ENCODE assay signal across 8 cellular contexts in the genomic region with DNA sequence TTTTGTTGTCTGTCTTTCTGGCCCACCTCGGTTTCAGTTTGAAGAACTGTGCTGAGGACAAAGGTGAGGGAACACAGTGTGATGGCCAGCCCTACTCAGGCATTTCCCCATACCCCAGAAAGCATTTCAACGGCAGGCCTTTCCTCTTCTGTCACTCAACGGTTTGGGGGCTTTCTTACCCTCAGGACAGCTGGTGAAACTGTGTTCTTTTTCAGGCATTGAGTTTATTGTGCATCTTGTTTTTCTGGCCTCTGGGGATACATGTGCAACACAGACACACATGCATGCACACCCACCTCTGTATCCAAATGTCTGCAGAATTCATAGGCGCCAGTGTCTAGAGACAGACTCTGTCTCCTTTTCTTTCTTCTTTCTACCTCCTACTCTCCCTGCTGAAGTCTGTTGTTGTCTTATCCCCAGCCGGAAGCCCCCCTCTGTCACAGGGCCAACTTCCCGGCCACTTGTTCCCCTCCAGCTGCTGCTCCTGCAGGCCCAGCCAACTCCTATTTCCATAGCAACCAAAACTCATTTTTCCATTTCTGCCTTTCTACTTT. TPM values are rescaled to one million over a fixed set of nuclear protein-coding genes. Genes with fewer than 3 reads are reported as not detected.
DNase-seq lines count a peak whose midpoint lies in the region; ATAC-seq, FAIRE-seq and TF ChIP-seq lines count a peak whose summit lies in the region.

No MANE protein-coding gene starts in this region.

- peak; percentile 37 to 47; a peak in 2 of 4 replicates for TF ChIP-seq EP300 in GM12878 (IDR thresholded peaks at IDR 0.05; ENCODE audit: borderline replicate concordance in 1 of 2, control insufficient read depth in 1 of 2, low read depth in 2 of 2, low read length in 2 of 2)

- H3K4me3 ChIP-seq in GM12878, result peak overlapping the region; percentile 52

- in situ Hi-C loops in GM12878 (cut with MboI), result no loop called here

- H3K4me1 ChIP-seq in GM12878 (ENCODE audit: control insufficient read depth, insufficient read depth, low read length), result peaks cover 55% of the 10 kb centered on the region

- peaks cover 33% of the 10 kb centered on the region for H3K4me1 Mint-ChIP-seq in nephron
- H3K4me1 Mint-ChIP-seq in activated CD4-positive, alpha-beta T cell treated with anti-CD3 and anti-CD28 coated beads for 36 hours, result peaks cover 16% of the 10 kb centered on the region

- peak overlapping the region; percentile 78 for H3K27ac ChIP-seq in GM12878 (ENCODE audit: control insufficient read depth, insufficient read depth)

- peak; percentile 75 for ATAC-seq in GM19023 (IDR thresholded peaks at IDR 0.05; ENCODE audit: unreplicated experiment)
- ATAC-seq in HG03135 (IDR thresholded peaks at IDR 0.05; ENCODE audit: unreplicated experiment), result peak; percentile 51
- peak; percentile 80 for ATAC-seq in GM12878
- no peak for ATAC-seq in GM21515 (IDR thresholded peaks at IDR 0.05; ENCODE audit: unreplicated experiment)
- no peak for ATAC-seq in activated naive CD4-positive, alpha-beta T cell treated with anti-CD3 and anti-CD28 coated beads, Interleukin-2, amount 50 U/mL, for 72 hours
- no peak for ATAC-seq in activated CD4-positive, alpha-beta T cell treated with anti-CD3 and anti-CD28 coated beads for 36 hours

- POLR2A ChIA-PET in GM12878 (lab: Charles Lee), result interaction anchor here (0.7 to 1.9 kb wide), 5 partner anchors 10 to 135 kb away, joined by 3 to 5 read pairs (median 3); no protein-coding TSS in a partner anchor
- POLR2A ChIA-PET in activated CD4-positive, alpha-beta T cell treated with anti-CD3 and anti-CD28 coated beads for 36 hours (lab: Charles Lee), result no interaction called here

- peaks cover 7% of the 10 kb centered on the region; the same call in 2 of the 3 replicates for H3K9me3 ChIP-seq in GM12878 (replicated peaks; ENCODE audit: control insufficient read depth, insufficient read depth, low read length)

- no peak for TF ChIP-seq POLR2A in GM12878 (IDR thresholded peaks at IDR 0.05; ENCODE audit: low read depth, low read length)

- SMC1A ChIA-PET in GM12878 (lab: Charles Lee; ENCODE audit: uncharacterized antibody, unreplicated experiment), result interaction anchor here (1.0 to 19.1 kb wide), 8 partner anchors 12 to 137 kb away, joined by 3 to 270 read pairs (median 6); no protein-coding TSS in a partner anchor

- no peak for DNase-seq in GM12878 (ENCODE audit: low read depth, low spot score)
- no peak for DNase-seq in iPS-NIHi11 (ENCODE audit: low spot score)
- no peak for DNase-seq in activated naive CD4-positive, alpha-beta T cell treated with anti-CD3 and anti-CD28 coated beads, Interleukin-2, amount 50 U/mL, for 72 hours (ENCODE audit: low spot score in 2 of 2)
- DNase-seq in activated CD4-positive, alpha-beta T cell treated with anti-CD3 and anti-CD28 coated beads for 36 hours, result no peak

- CTCF ChIA-PET in GM12878 (lab: Yijun Ruan, JAX), result interaction anchor here (1.0 to 2.0 kb wide), 5 partner anchors 14 to 24 kb away, joined by 3 to 8 read pairs (median 3); no protein-coding TSS in a partner anchor
- CTCF ChIA-PET in activated CD4-positive, alpha-beta T cell treated with anti-CD3 and anti-CD28 coated beads for 36 hours (lab: Charles Lee), result interaction anchor here (0.6 to 1.0 kb wide), 3 partner anchors 11 to 744 kb away, joined by 3 read pairs; no protein-coding TSS in a partner anchor

- no peaks in the 10 kb centered on the region for H3K27me3 Mint-ChIP-seq in nephron (ENCODE audit: low read depth)
- no peaks in the 10 kb centered on the region for H3K27me3 Mint-ChIP-seq in activated CD4-positive, alpha-beta T cell treated with anti-CD3 and anti-CD28 coated beads for 36 hours

- intact Hi-C loops in GM12878 (cut with micrococcal nuclease; ENCODE audit: unreplicated experiment), result loop anchor here (1.0 kb wide), 1 partner anchor 11 kb away; no protein-coding TSS in a partner anchor
- intact Hi-C loops in activated CD4-positive, alpha-beta T cell treated with anti-CD3 and anti-CD28 coated beads for 36 hours (cut with DNase I, micrococcal nuclease), result no loop called here

- FAIRE-seq in GM12878 (lab: Jason Lieb, UNC), result peak; percentile 83

- H3K79me2 ChIP-seq in GM12878 (ENCODE audit: control insufficient read depth, insufficient read depth, low read length), result peaks cover 46% of the 10 kb centered on the region

- H3K36me3 Mint-ChIP-seq in nephron (ENCODE audit: low read depth), result peaks cover 53% of the 10 kb centered on the region
- H3K36me3 Mint-ChIP-seq in activated naive CD4-positive, alpha-beta T cell treated with anti-CD3 and anti-CD28 coated beads, Interleukin-2, amount 50 U/mL, for 72 hours, result peaks cover 11 to 15% of the 10 kb centered on the region in 2 donors
- H3K36me3 Mint-ChIP-seq in activated CD4-positive, alpha-beta T cell treated with anti-CD3 and anti-CD28 coated beads for 36 hours (ENCODE audit: low read depth), result peaks cover 11% of the 10 kb centered on the region

- peak overlapping the region; percentile 73 for H3K4me2 ChIP-seq in GM12878 (ENCODE audit: control insufficient read depth, insufficient read depth)

- RAD21 ChIA-PET in GM12878 (lab: Charles Lee; ENCODE audit: unreplicated experiment), result interaction anchor here (1.1 to 2.1 kb wide), 5 partner anchors 9 to 87 kb away, joined by 3 to 9 read pairs (median 4); no protein-coding TSS in a partner anchor

- H3K27ac Mint-ChIP-seq in nephron, result peak overlapping the region; percentile 99
- no peak overlapping the region for H3K27ac Mint-ChIP-seq in activated naive CD4-positive, alpha-beta T cell treated with anti-CD3 and anti-CD28 coated beads, Interleukin-2, amount 50 U/mL, for 72 hours
- no peak overlapping the region for H3K27ac Mint-ChIP-seq in activated CD4-positive, alpha-beta T cell treated with anti-CD3 and anti-CD28 coated beads for 36 hours

- H3K27me3 ChIP-seq in GM12878 (replicated peaks in 1 of 2; ENCODE audit: control insufficient read depth in 2 of 2, insufficient read depth in 2 of 2, low read length in 1 of 2), result no peaks in the 10 kb centered on the region

- H2AFZ ChIP-seq in GM12878 (ENCODE audit: control insufficient read depth, low read depth, low read length), result peak overlapping the region; percentile 39

- H3K9me3 Mint-ChIP-seq in nephron, result peaks cover 12% of the 10 kb centered on the region
- peaks cover 0 to 6% of the 10 kb centered on the region in 2 donors for H3K9me3 Mint-ChIP-seq in activated naive CD4-positive, alpha-beta T cell treated with anti-CD3 and anti-CD28 coated beads, Interleukin-2, amount 50 U/mL, for 72 hours
- peaks cover 8% of the 10 kb centered on the region for H3K9me3 Mint-ChIP-seq in activated CD4-positive, alpha-beta T cell treated with anti-CD3 and anti-CD28 coated beads for 36 hours (ENCODE audit: low read depth)

- no TSS peak for BruUV-seq in GM12878 (replicated peaks; lab: Mats Ljungman, UMichigan)

- peak overlapping the region; percentile 69 to 85 (median 80) for H3K4me3 Mint-ChIP-seq in nephron
- no peak overlapping the region for H3K4me3 Mint-ChIP-seq in activated CD4-positive, alpha-beta T cell treated with anti-CD3 and anti-CD28 coated beads for 36 hours

- no peaks in the 10 kb centered on the region for H4K20me1 ChIP-seq in GM12878 (ENCODE audit: control insufficient read depth, insufficient read depth)

- 32% methylated on average over 6 of the region's 6 CpGs for WGBS in GM12878 (ENCODE audit: insufficient coverage, insufficient replicate concordance, low lambda C conversion rate, missing lambda C conversion rate)

- TF ChIP-seq RAD21 in GM12878 (IDR thresholded peaks at IDR 0.05; ENCODE audit: insufficient read depth, low read depth, low read length), result no peak; the same call in 1 of the 2 replicates

- TF ChIP-seq CTCF in GM12878 (IDR thresholded peaks at IDR 0.05 in 2 of 3, conservative IDR thresholded peaks at IDR 0.05 in 1 of 3; ENCODE audit: control insufficient read depth in 2 of 3, extremely low read depth in 1 of 3, insufficient read depth in 1 of 3, low read depth in 3 of 3, low read length in 3 of 3) (no peak), nephron (IDR thresholded peaks at IDR 0.05; ENCODE audit: unreplicated experiment in 3 of 3) (no peak)

- H3K9ac ChIP-seq in GM12878 (ENCODE audit: control insufficient read depth, insufficient read depth, low read length), result peak overlapping the region; percentile 36

- H3K36me3 ChIP-seq in GM12878 (ENCODE audit: control insufficient read depth in 2 of 2, insufficient read depth in 2 of 2, low read length in 1 of 2), result peaks cover 0 to 3% of the 10 kb centered on the region in 2 experiments; a peak in 2 of 4 replicates

RNA-seq across cellular contexts. Expression of a gene that starts 17.0 kb away (rescaled TPM):
- 479 and 542 TPM in 2 replicates for total RNA-seq in GM12878 (2013; cell fraction: nucleolus; rRNA removed)
- total RNA-seq in GM12878 (2014; rRNA removed) (33.1 and 35.3 TPM in 2 replicates), GM12878 (2014; rRNA removed; fragmentation: Illumina TruSeq; extraction: Trizol) (57.6 and 59.6 TPM in 2 replicates), GM12878 (2021) (41.6 and 50.3 TPM in 2 replicates)
- polyA plus RNA-seq in GM12878 (2011; ENCODE audit: low read depth), result 21.4 TPM
- polyA plus RNA-seq in GM12878 (2011; rRNA removed) (51.0 and 71.7 TPM in 2 replicates), GM12878 (2014; fragmentation: Illumina TruSeq; extraction: Trizol) (37.4 and 51.2 TPM in 2 replicates), GM12878 (2014; fragmentation: Nextera tagmentation; extraction: Ambion mirVana) (10 to 100 TPM; 70.5 to 95.7 TPM), GM12878 (2014; rRNA removed) (23.6 and 29.2 TPM in 2 replicates), GM12878 (2016; fragmentation: Nextera tagmentation; extraction: Ambion mirVana) (10 to 100 TPM; 66.1 to 72.1 TPM)
- polyA plus RNA-seq in GM12878 (2011; cell fraction: cytosol; rRNA removed), result 13.6 and 29.4 TPM in 2 replicates
- polyA plus RNA-seq in GM12878 (2011; cell fraction: nucleus; rRNA removed), result 34.9 and 45.9 TPM in 2 replicates
- 18.7 and 27.0 TPM in 2 replicates for polyA plus RNA-seq in GM12878 (2012)
- polyA minus RNA-seq in GM12878 (2011; rRNA and poly(A)+ RNA removed), result 129 and 207 TPM in 2 replicates
- 19.8 and 19.9 TPM in 2 replicates for polyA minus RNA-seq in GM12878 (2011; cell fraction: cytosol; rRNA and poly(A)+ RNA removed)
- polyA minus RNA-seq in GM12878 (2011; cell fraction: nucleus; rRNA and poly(A)+ RNA removed), result 95.9 and 118 TPM in 2 replicates
- 10 to 100 TPM; 10.8 to 15.9 TPM for total RNA-seq in activated naive CD4-positive, alpha-beta T cell treated with anti-CD3 and anti-CD28 coated beads, Interleukin-2, amount 50 U/mL, for 72 hours
- 10 to 100 TPM; 13.2 to 18.8 TPM for total RNA-seq in activated CD4-positive, alpha-beta T cell treated with anti-CD3 and anti-CD28 coated beads for 36 hours

RNA-seq across cellular contexts. Expression of a gene that starts 19.1 kb away (rescaled TPM):
- 1.0 and 1.5 TPM in 2 replicates for total RNA-seq in GM12878 (2013; cell fraction: nucleolus; rRNA removed)
- total RNA-seq in GM12878 (2014; rRNA removed) (0.51 and 0.82 TPM in 2 replicates), GM12878 (2014; rRNA removed; fragmentation: Illumina TruSeq; extraction: Trizol) (0.60 and 1.0 TPM in 2 replicates), GM12878 (2021) (0.58 and 0.69 TPM in 2 replicates)
- polyA plus RNA-seq in GM12878 (2011; ENCODE audit: low read depth), result 0.16 TPM
- polyA plus RNA-seq in GM12878 (2011; rRNA removed) (0.76 TPM in 2 replicates), GM12878 (2014; fragmentation: Illumina TruSeq; extraction: Trizol) (0.44 and 0.94 TPM in 2 replicates), GM12878 (2014; fragmentation: Nextera tagmentation; extraction: Ambion mirVana) (under 1 TPM; 0.14 to 0.22 TPM), GM12878 (2014; rRNA removed) (0.56 and 0.63 TPM in 2 replicates), GM12878 (2016; fragmentation: Nextera tagmentation; extraction: Ambion mirVana) (1 to 10 TPM; 1.3 to 1.6 TPM)
- polyA plus RNA-seq in GM12878 (2011; cell fraction: cytosol; rRNA removed), result 0.97 and 1.3 TPM in 2 replicates
- 0.93 and 1.3 TPM in 2 replicates for polyA plus RNA-seq in GM12878 (2011; cell fraction: nucleus; rRNA removed)
- polyA plus RNA-seq in GM12878 (2012), result 0.32 and 0.52 TPM in 2 replicates
- polyA minus RNA-seq in GM12878 (2011; rRNA and poly(A)+ RNA removed), result 1.0 and 2.4 TPM in 2 replicates
- 0.52 and 0.94 TPM in 2 replicates for polyA minus RNA-seq in GM12878 (2011; cell fraction: cytosol; rRNA and poly(A)+ RNA removed)
- 0.60 and 1.7 TPM in 2 replicates for polyA minus RNA-seq in GM12878 (2011; cell fraction: nucleus; rRNA and poly(A)+ RNA removed)
- 1 to 10 TPM in 1 of 2 donors, under 1 TPM in 1; 0.14 to 1.5 TPM for total RNA-seq in activated naive CD4-positive, alpha-beta T cell treated with anti-CD3 and anti-CD28 coated beads, Interleukin-2, amount 50 U/mL, for 72 hours
- under 1 TPM in 1 of 2 experiments, not detected in 1; 0.14 TPM for total RNA-seq in activated CD4-positive, alpha-beta T cell treated with anti-CD3 and anti-CD28 coated beads for 36 hours

Comparison
In these comparisons a context has a peak if more than half of its experiments do, and no peak if none do; other contexts are left out.
1. ATAC-seq: peak in GM19023 (single experiment), HG03135 (single experiment) and GM12878 (single experiment); none in GM21515 (single experiment), activated naive CD4-positive, alpha-beta T cell treated with anti-CD3 and anti-CD28 coated beads, Interleukin-2, amount 50 U/mL, for 72 hours (0 of 2) and activated CD4-positive, alpha-beta T cell treated with anti-CD3 and anti-CD28 coated beads for 36 hours (single experiment).
2. H3K27ac Mint-ChIP-seq: peak in nephron (3 of 3); none in activated naive CD4-positive, alpha-beta T cell treated with anti-CD3 and anti-CD28 coated beads, Interleukin-2, amount 50 U/mL, for 72 hours (0 of 2) and activated CD4-positive, alpha-beta T cell treated with anti-CD3 and anti-CD28 coated beads for 36 hours (single experiment).